In genomic region chr1:87294633-87295032, GRCh38 we compare ENCODE assay signal across 20 cellular contexts.
"Had no signal": no experiment of that assay in that cellular context is flagged by ENCODE, and none has a peak within 500 bp of the region (broad histone marks: within the 10 kb centered on the region; RNA-seq: fewer than 3 reads in every experiment).

No MANE protein-coding gene starts in this region.

- H3K36me3 ChIP-seq: SJSA1 had no signal

- DNase-seq: KBM-7, MV-4-11, NCI-H1048, NCI-H1105 treated with DMSO at 0.1 percent for 48 hours, NCI-H1417 treated with DMSO at 0.1 percent for 48 hours, NCI-H146, NCI-H1694 treated with DMSO at 0.1 percent for 48 hours, NCI-H1930, NCI-H2081, NCI-H2107, NCI-H2227 treated with DMSO at 0.1 percent for 48 hours, NCI-H524, NCI-H69, NCI-H774, Right ventricle myocardium superior, RPMI8226, SIG-M5 had no signal

- H3K27me3 ChIP-seq: SJSA1 had no signal

- H3K9me3 ChIP-seq: SJSA1 had no signal

- H3K27ac ChIP-seq: HL-60, SJSA1, SK-N-MC had no signal

- H3K4me3 ChIP-seq: SJSA1, SK-N-MC had no signal
